Comparison of ENCODE assay signal across 21 cellular contexts in genomic region chrX:117522725-117523700, GRCh38.
DNase-seq lines count a peak whose midpoint lies in the region; ATAC-seq and TF ChIP-seq lines count a peak whose summit lies in the region.
"Had no signal": no experiment of that assay in that cellular context is flagged by ENCODE, and none has a peak within 500 bp of the region (broad histone marks: within the 10 kb centered on the region; RNA-seq: fewer than 3 reads in every experiment).

No MANE protein-coding gene starts in this region.

- H3K27me3 ChIP-seq in body of pancreas (no peaks in the 10 kb centered on the region), right lobe of liver (no peaks in the 10 kb centered on the region), sigmoid colon (no peaks in the 10 kb centered on the region)
- H3K27me3 ChIP-seq: BE2C; BLaER1 treated with 17β-estradiol and CSF1 and Interleukin-3, amounts not matched to agents 10 nM and 100 nM had no signal

- H3K4me1 ChIP-seq in body of pancreas (peaks cover 23% of the 10 kb centered on the region), right lobe of liver (peaks cover 0 to 15% (median 0%) of the 10 kb centered on the region in 4 donors), sigmoid colon (no peaks in the 10 kb centered on the region)
- H3K4me1 ChIP-seq: BE2C; BLaER1 treated with 17β-estradiol and CSF1 and Interleukin-3, amounts not matched to agents 10 nM and 100 nM; Caco-2; HAP-1 had no signal

- ATAC-seq in body of pancreas (peak; percentile 93), right lobe of liver (peak; percentile 85 to 98 (median 88)), GM21529 (IDR thresholded peaks at IDR 0.05; ENCODE audit: unreplicated experiment) (no peak), HG03159 (IDR thresholded peaks at IDR 0.05; ENCODE audit: unreplicated experiment) (no peak)
- ATAC-seq: CD8-positive, alpha-beta T cell had no signal

- 27 to 37% methylated on average over 4 of the region's 4 CpGs for WGBS in body of pancreas, 2 donors
- WGBS in right lobe of liver (ENCODE audit: insufficient coverage, low coverage, low lambda C conversion rate, missing lambda C conversion rate) = 46% methylated on average over 4 of the region's 4 CpGs
- WGBS in sigmoid colon, 2 donors = 88 to 91% methylated on average over 4 of the region's 4 CpGs

- H3K4me3 ChIP-seq in body of pancreas (no peak overlapping the region), right lobe of liver (no peak overlapping the region), sigmoid colon (no peak overlapping the region)
- H3K4me3 ChIP-seq: BLaER1 treated with 17β-estradiol and CSF1 and Interleukin-3, amounts not matched to agents 10 nM and 100 nM; HAP-1 had no signal

- no peak for TF ChIP-seq CTCF in C4-2B (conservative IDR thresholded peaks at IDR 0.05)
- peak in 1 of 7 experiments; percentile 2 for TF ChIP-seq CTCF in body of pancreas (IDR thresholded peaks at IDR 0.05)
- TF ChIP-seq CTCF in right lobe of liver (IDR thresholded peaks at IDR 0.05) = no peak
- no peak for TF ChIP-seq CTCF in sigmoid colon (IDR thresholded peaks at IDR 0.05)

- DNase-seq in DMS53 (lab: John Stamatoyannopoulos, UW) (peak; percentile 7), DMS53 treated with DMSO at 0.1 percent for 48 hours (lab: John Stamatoyannopoulos, UW; ENCODE audit: unreplicated experiment) (no peak), body of pancreas (peak; percentile 50 to 79 (median 73)), right lobe of liver (no peak), sigmoid colon (no peak)
- DNase-seq: AML-193; BE2C; Caco-2; CD4-positive, CD25-positive, alpha-beta regulatory T cell; CD8-positive, alpha-beta T cell; DMS153; DMS79 treated with DMSO at 0.1 percent for 48 hours; GF-D8; GOT3; HFFc6 had no signal

- TF ChIP-seq POLR2A in body of pancreas (IDR thresholded peaks at IDR 0.05) (peak in 1 of 3 donors; percentile 9), right lobe of liver (IDR thresholded peaks at IDR 0.05) (no peak), sigmoid colon (IDR thresholded peaks at IDR 0.05) (no peak)

- H3K9me3 ChIP-seq in body of pancreas = no peaks in the 10 kb centered on the region
- no peaks in the 10 kb centered on the region for H3K9me3 ChIP-seq in right lobe of liver
- no peaks in the 10 kb centered on the region for H3K9me3 ChIP-seq in sigmoid colon
- H3K9me3 ChIP-seq: BE2C; BLaER1 treated with 17β-estradiol and CSF1 and Interleukin-3, amounts not matched to agents 10 nM and 100 nM; Caco-2; HAP-1 had no signal

- no peak for TF ChIP-seq EP300 in sigmoid colon (IDR thresholded peaks at IDR 0.05)

- H3K27ac ChIP-seq in C4-2B = peak overlapping the region; percentile 61; the same call in 1 of the 2 replicates
- H3K27ac ChIP-seq in body of pancreas = peak overlapping the region in 3 of 4 donors; percentile 3 to 80 (median 73)
- peak overlapping the region in 1 of 3 donors; percentile 45 for H3K27ac ChIP-seq in right lobe of liver
- no peak overlapping the region for H3K27ac ChIP-seq in sigmoid colon
- H3K27ac ChIP-seq: 22Rv1; BLaER1 treated with 17β-estradiol and CSF1 and Interleukin-3, amounts not matched to agents 10 nM and 100 nM had no signal

- H3K36me3 ChIP-seq in body of pancreas (replicated peaks in 1 of 2; ENCODE audit: insufficient read depth in 1 of 2, low read depth in 2 of 2) = no peaks in the 10 kb centered on the region
- no peaks in the 10 kb centered on the region for H3K36me3 ChIP-seq in right lobe of liver
- no peaks in the 10 kb centered on the region for H3K36me3 ChIP-seq in sigmoid colon
- H3K36me3 ChIP-seq: BE2C; BLaER1 treated with 17β-estradiol and CSF1 and Interleukin-3, amounts not matched to agents 10 nM and 100 nM; HAP-1 had no signal

- intact Hi-C loops in body of pancreas (cut with DNase I) = no loop called here
- intact Hi-C loops in right lobe of liver (cut with DNase I) = no loop called here
- intact Hi-C loops in sigmoid colon (cut with DNase I) = no loop called here

Comparison
In these comparisons a context has a peak if more than half of its experiments do, and no peak if none do; other contexts are left out.
1. DNase-seq: peak in DMS53 (single experiment) and body of pancreas (4 of 4); none in DMS53 treated with DMSO at 0.1 percent for 48 hours (single experiment), right lobe of liver (0 of 3) and sigmoid colon (single experiment).
2. H3K27ac ChIP-seq: peak in C4-2B (single experiment) and body of pancreas (3 of 4); none in sigmoid colon (0 of 4).
3. ATAC-seq: peak in body of pancreas (single experiment) and right lobe of liver (4 of 4); none in GM21529 (single experiment) and HG03159 (single experiment).